In the genomic region with DNA sequence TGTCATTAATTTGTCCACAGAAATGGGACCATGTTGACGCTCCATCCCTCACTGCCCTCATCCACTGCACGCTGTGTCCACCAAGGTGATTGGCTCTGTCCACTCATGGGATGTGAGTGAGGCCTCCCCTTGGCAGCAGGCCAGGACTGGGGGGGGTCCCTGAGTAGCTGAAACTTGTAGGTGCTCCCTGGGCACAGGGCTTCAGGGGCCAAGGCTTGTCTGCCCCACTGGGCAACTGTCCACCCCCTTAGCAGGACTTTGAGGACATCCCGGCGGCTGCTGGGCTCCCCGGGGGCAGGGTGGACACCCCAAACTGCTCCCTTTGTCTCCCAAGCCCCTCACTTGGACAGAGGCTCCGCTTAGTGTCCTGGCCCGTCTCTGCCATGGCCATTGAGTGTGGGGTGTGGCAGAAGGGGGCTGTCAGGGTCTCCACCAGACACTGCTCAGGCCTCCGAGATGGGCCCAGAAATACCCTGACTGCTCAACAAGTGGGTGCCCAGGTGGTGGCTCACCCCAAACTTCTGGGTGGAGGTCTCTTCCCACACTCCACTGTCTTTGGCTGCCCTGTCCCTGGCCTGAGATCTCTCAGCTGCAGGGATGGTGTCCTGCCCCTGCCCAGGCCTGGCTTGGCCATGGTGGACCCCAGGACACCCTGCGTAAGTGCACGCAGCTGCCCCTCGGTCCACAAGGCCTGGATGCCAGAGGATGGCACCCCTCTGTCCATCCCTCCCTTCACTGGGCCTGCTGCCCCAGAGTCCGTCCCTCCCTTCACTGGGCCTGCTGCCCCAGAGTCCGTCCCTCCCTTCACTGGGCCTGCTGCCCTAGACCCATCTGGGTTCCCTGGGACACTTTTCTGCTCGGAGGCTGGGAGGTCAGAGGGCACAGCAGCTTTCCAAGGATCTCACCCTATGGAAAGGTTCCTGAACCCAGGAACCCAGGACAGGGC, we compare ENCODE assay signal across 11 cellular contexts. TPM values are rescaled to one million over a fixed set of nuclear protein-coding genes. Genes with fewer than 3 reads are reported as not detected.
DNase-seq lines count a peak whose midpoint lies in the region; ATAC-seq and TF ChIP-seq lines count a peak whose summit lies in the region.
"Had no signal": no experiment of that assay in that cellular context is flagged by ENCODE, and none has a peak within 500 bp of the region (broad histone marks: within the 10 kb centered on the region; RNA-seq: fewer than 3 reads in every experiment).

No MANE protein-coding gene starts in this region.

- H3K4me3 Mint-ChIP-seq in MCF 10A (ENCODE audit: unreplicated experiment), result peak overlapping the region; percentile 91
- H3K4me3 Mint-ChIP-seq in T-cell, result peak overlapping the region; percentile 87 to 95 (median 88)

- CTCF ChIA-PET in MCF 10A (lab: Yijun Ruan, JAX) (interaction anchor here (1.1 kb wide), 2 partner anchors 8 to 64 kb away, joined by 3 read pairs; no protein-coding TSS in a partner anchor), T-cell (lab: Charles Lee) (no interaction called here)

- H3K36me3 Mint-ChIP-seq in MCF 10A (ENCODE audit: insufficient read depth, unreplicated experiment), result peaks cover 46% of the 10 kb centered on the region
- H3K36me3 Mint-ChIP-seq in T-cell, result no peaks in the 10 kb centered on the region

- BruUV-seq in MCF 10A (replicated peaks; lab: Mats Ljungman, UMichigan), result no TSS peak

- H3K36me3 ChIP-seq in breast epithelium, result no peaks in the 10 kb centered on the region
- peaks cover 3% of the 10 kb centered on the region for H3K36me3 ChIP-seq in suprapubic skin

- 32% methylated on average over 4 of the region's 14 CpGs for WGBS in suprapubic skin

- TF ChIP-seq CTCF in MCF 10A (IDR thresholded peaks at IDR 0.05; ENCODE audit: unreplicated experiment) (no peak), breast epithelium (IDR thresholded peaks at IDR 0.05) (no peak), suprapubic skin (IDR thresholded peaks at IDR 0.05) (no peak)

- H3K4me3 ChIP-seq in breast epithelium, result no peak overlapping the region
- peak overlapping the region; percentile 84 for H3K4me3 ChIP-seq in suprapubic skin

- ATAC-seq in T-cell (replicated peaks in 1 of 4), result no peak

- intact Hi-C loops in MCF 10A (cut with micrococcal nuclease) (loop anchor here (5.0 kb wide), 1 partner anchor 195 kb away; no protein-coding TSS in a partner anchor), breast epithelium (cut with DNase I; ENCODE audit: low total_unique reads) (no loop called here)

- H3K9me3 Mint-ChIP-seq in MCF 10A (ENCODE audit: unreplicated experiment) (no peaks in the 10 kb centered on the region), T-cell (no peaks in the 10 kb centered on the region)

- no peaks in the 10 kb centered on the region for H3K27me3 Mint-ChIP-seq in MCF 10A (ENCODE audit: insufficient read depth, unreplicated experiment)
- H3K27me3 Mint-ChIP-seq in T-cell, result no peaks in the 10 kb centered on the region

- no peak overlapping the region for H3K27ac ChIP-seq in breast epithelium
- peak overlapping the region; percentile 99 for H3K27ac ChIP-seq in suprapubic skin

- POLR2A ChIA-PET in MCF 10A (lab: Yijun Ruan, JAX) (interaction anchor here (0.7 to 3.9 kb wide), 14 partner anchors 9 to 163 kb away, joined by 3 to 23 read pairs (median 6); a partner anchor contains a TSS), T-cell (lab: Charles Lee) (no interaction called here)

- H3K9me3 ChIP-seq in breast epithelium (no peaks in the 10 kb centered on the region), suprapubic skin (no peaks in the 10 kb centered on the region)

- H3K4me1 ChIP-seq in breast epithelium (peaks cover 5 to 17% of the 10 kb centered on the region in 2 donors), suprapubic skin (peaks cover 49% of the 10 kb centered on the region)

- no peak for DNase-seq in MCF 10A (ENCODE audit: unreplicated experiment)
- no peak for DNase-seq in breast epithelium (ENCODE audit: low spot score in 2 of 2)
- no peak for DNase-seq in T-cell
- peak; percentile 34 for DNase-seq in globus pallidus (ENCODE audit: low spot score)
- no peak for DNase-seq in suprapubic skin (ENCODE audit: low spot score in 2 of 2)
- DNase-seq in dermis blood vessel endothelial cell, result no peak
- no peak for DNase-seq in cerebellar cortex (ENCODE audit: low spot score)
- DNase-seq in hippocampal formation (lab: John Stamatoyannopoulos, UW), result no peak
- DNase-seq: NCI-H524 had no signal

- H3K27ac Mint-ChIP-seq in MCF 10A (ENCODE audit: low read depth, unreplicated experiment) (peak overlapping the region; percentile 96), T-cell (peak overlapping the region; percentile 69 to 70)

- TF ChIP-seq POLR2A in breast epithelium (IDR thresholded peaks at IDR 0.05) (no peak), suprapubic skin (IDR thresholded peaks at IDR 0.05) (no peak)

- no peak for TF ChIP-seq EP300 in suprapubic skin (IDR thresholded peaks at IDR 0.05)

- H3K4me1 Mint-ChIP-seq in MCF 10A (ENCODE audit: insufficient read depth, unreplicated experiment), result peaks cover 13% of the 10 kb centered on the region
- peaks cover 20 to 29% (median 26%) of the 10 kb centered on the region in 3 donors for H3K4me1 Mint-ChIP-seq in T-cell

- H3K27me3 ChIP-seq in breast epithelium (no peaks in the 10 kb centered on the region), suprapubic skin (no peaks in the 10 kb centered on the region)

RNA-seq across cellular contexts. Expression of a gene that starts 2.9 kb away (rescaled TPM):
- total RNA-seq in MCF 10A (2022) (17.1 and 17.7 TPM in 2 replicates), breast epithelium (10 to 100 TPM; 17.6 to 29.1 (median 20.6) TPM), T-cell (10 to 100 TPM; 14.1 to 28.0 (median 24.4) TPM), suprapubic skin (100 to 1,000 TPM in 3 of 4 donors, 10 to 100 TPM in 1; 77.8 to 116 (median 110) TPM), dermis blood vessel endothelial cell (13.3 and 14.1 TPM in 2 replicates)

RNA-seq across cellular contexts. Expression of a gene that starts 17.1 kb away (rescaled TPM):
- 45.6 and 47.4 TPM in 2 replicates for total RNA-seq in MCF 10A (2022)
- total RNA-seq in breast epithelium, result 10 to 100 TPM; 22.2 to 36.1 (median 31.9) TPM
- 10 to 100 TPM; 38.2 to 86.9 (median 63.1) TPM for total RNA-seq in T-cell
- 10 to 100 TPM; 36.9 to 54.6 (median 44.1) TPM for total RNA-seq in suprapubic skin
- total RNA-seq in dermis blood vessel endothelial cell, result 25.4 and 32.2 TPM in 2 replicates

RNA-seq across cellular contexts. Expression of a gene that starts 20.1 kb away (rescaled TPM):
- not detected in 2 replicates for total RNA-seq in MCF 10A (2022)
- 1 to 10 TPM in 1 of 3 donors, under 1 TPM in 2; 0.32 to 1.9 (median 0.66) TPM for total RNA-seq in breast epithelium
- total RNA-seq in T-cell, result 1 to 10 TPM; 1.3 to 5.0 (median 3.6) TPM
- under 1 TPM; 0.29 to 0.79 (median 0.35) TPM for total RNA-seq in suprapubic skin
- 1.9 and 2.7 TPM in 2 replicates for total RNA-seq in dermis blood vessel endothelial cell

RNA-seq across cellular contexts. Expression of a gene that starts 26.7 kb away (rescaled TPM):
- total RNA-seq in MCF 10A (2022), result not detected in 2 replicates
- total RNA-seq in breast epithelium, result not detected
- total RNA-seq in T-cell, result not detected
- total RNA-seq in suprapubic skin, result not detected
- not detected in 2 replicates for total RNA-seq in dermis blood vessel endothelial cell
- total RNA-seq: pulmonary artery endothelial cell, subcutaneous adipose tissue had no signal

RNA-seq across cellular contexts. Expression of a gene that starts 43.9 kb away (rescaled TPM):
- 0.14 and 0.17 TPM in 2 replicates for total RNA-seq in MCF 10A (2022)
- total RNA-seq in breast epithelium, result under 1 TPM in 2 of 3 donors, not detected in 1; 0.66 to 0.73 TPM
- total RNA-seq in T-cell, result 1 to 10 TPM in 3 of 5 donors, under 1 TPM in 2; 0.15 to 1.5 (median 1.0) TPM
- 10 to 100 TPM in 1 of 4 donors, 1 to 10 TPM in 3; 1.2 to 12.6 (median 4.6) TPM for total RNA-seq in suprapubic skin
- total RNA-seq in dermis blood vessel endothelial cell, result 0.14 and 0.17 TPM in 2 replicates
